8 cellular contexts compared by ENCODE assay signal in the genomic region with DNA sequence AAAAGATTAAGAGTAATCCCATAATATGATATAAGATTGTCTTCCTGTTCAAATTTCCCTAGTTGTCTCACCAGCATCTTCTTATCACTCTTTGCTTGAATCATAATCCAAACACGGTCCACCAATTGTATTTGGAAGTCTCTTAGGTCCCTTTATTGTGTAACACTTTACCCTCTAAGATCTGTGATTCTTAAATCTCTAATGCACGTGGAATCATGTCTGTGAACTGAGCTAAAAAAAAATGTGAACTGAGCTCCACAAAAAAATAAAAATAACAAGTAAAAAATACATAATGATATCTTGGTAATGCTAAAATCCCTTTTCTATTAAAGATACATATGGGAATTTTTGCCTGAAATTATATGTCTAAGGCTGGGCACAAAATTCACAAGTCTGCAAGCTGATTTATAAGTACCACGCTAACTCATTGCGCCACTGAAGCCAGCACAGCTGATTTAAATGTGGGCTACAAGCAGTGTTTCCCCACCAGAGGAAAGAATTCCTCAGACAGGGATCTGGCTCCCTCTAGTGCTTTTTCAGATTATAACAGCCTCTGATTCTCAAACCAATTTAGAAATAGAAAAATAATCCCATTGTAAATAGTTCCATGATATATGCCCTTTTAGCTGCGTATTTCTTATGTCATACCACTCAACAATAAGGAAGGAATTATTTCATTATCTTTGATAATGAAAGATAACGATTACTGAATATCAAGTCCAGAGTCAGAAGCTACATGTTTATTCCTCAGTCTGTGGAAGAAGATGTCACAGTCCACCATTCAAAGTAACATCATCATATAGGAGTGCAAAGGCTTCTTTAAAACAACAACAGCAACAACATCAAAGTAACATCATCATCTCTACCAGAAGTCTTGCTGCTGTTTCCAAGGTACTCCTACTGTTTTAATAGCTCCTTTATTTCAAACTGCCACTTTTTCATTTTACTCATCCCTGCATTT. TPM values are rescaled to one million over a fixed set of nuclear protein-coding genes. Genes with fewer than 3 reads are reported as not detected.
DNase-seq lines count a peak whose midpoint lies in the region; ATAC-seq and TF ChIP-seq lines count a peak whose summit lies in the region.

No MANE protein-coding gene starts in this region.

- no peak overlapping the region for H3K9ac ChIP-seq in KMS-11

- H3K4me2 ChIP-seq in KMS-11 (no peak overlapping the region), OCI-LY7 (ENCODE audit: low read length) (no peak overlapping the region)

- 5 to 8% (median 7%) methylated on average over 6 of the region's 6 CpGs for WGBS in adrenal gland, 4 donors

- intact Hi-C loops in OCI-LY7 (cut with micrococcal nuclease; ENCODE audit: unreplicated experiment) (loop anchor here (2.0 kb wide), 1 partner anchor 1642 kb away; no protein-coding TSS in a partner anchor), adrenal gland (cut with DNase I) (loop anchor here (5.0 to 10.0 kb wide), 3 partner anchors 1464 to 1644 kb away; no protein-coding TSS in a partner anchor), left ventricle myocardium superior (cut with micrococcal nuclease) (no loop called here)

- no TSS peak for BruUV-seq in OCI-LY7 (replicated peaks; lab: Mats Ljungman, UMichigan)

- H3K4me1 ChIP-seq in KMS-11 (ENCODE audit: low read depth, poor library complexity, severe bottlenecking), result peaks cover 8% of the 10 kb centered on the region
- no peaks in the 10 kb centered on the region for H3K4me1 ChIP-seq in OCI-LY7 (ENCODE audit: insufficient read depth, low read length, poor library complexity, severe bottlenecking)
- H3K4me1 ChIP-seq in adrenal gland (replicated peaks in 1 of 2), result peaks cover 4 to 12% of the 10 kb centered on the region in 2 donors

- POLR2A ChIA-PET in OCI-LY7 (lab: Charles Lee), result interaction anchor here (0.8 to 1.3 kb wide), 3 partner anchors 12 to 30 kb away, joined by 3 to 4 read pairs (median 3); no protein-coding TSS in a partner anchor

- H3K9me2 ChIP-seq in OCI-LY7 (ENCODE audit: insufficient read depth, low read length), result no peaks in the 10 kb centered on the region

- H4K20me1 ChIP-seq in KMS-11 (ENCODE audit: insufficient read depth) (no peaks in the 10 kb centered on the region), OCI-LY7 (ENCODE audit: insufficient read depth, low read length) (no peaks in the 10 kb centered on the region)

- TF ChIP-seq CTCF in KMS-11 (conservative IDR thresholded peaks at IDR 0.05; ENCODE audit: low read depth, low read length) (peak; percentile 100), OCI-LY7 (conservative IDR thresholded peaks at IDR 0.05; ENCODE audit: low read length) (peak; percentile 89), adrenal gland (IDR thresholded peaks at IDR 0.05) (peak; percentile 77 to 96 (median 93)), retinal pigment epithelial cell (conservative IDR thresholded peaks at IDR 0.05; ENCODE audit: low read depth, low read length) (peak; percentile 72)

- TF ChIP-seq POLR2A in adrenal gland (IDR thresholded peaks at IDR 0.05), result no peak

- H3K27me3 ChIP-seq in KMS-11 (ENCODE audit: insufficient read depth, low read depth) (no peaks in the 10 kb centered on the region), adrenal gland (no peaks in the 10 kb centered on the region)

- H3K4me3 ChIP-seq in KMS-11 (IDR thresholded peaks at IDR 0.05; ENCODE audit: insufficient read depth, low read depth, low read length) (no peak overlapping the region), OCI-LY7 (ENCODE audit: low read depth, low read length, poor library complexity, severe bottlenecking) (no peak overlapping the region), adrenal gland (no peak overlapping the region), retinal pigment epithelial cell (ENCODE audit: low read length) (no peak overlapping the region)

- H2AFZ ChIP-seq in KMS-11 (ENCODE audit: low read depth) (no peak overlapping the region), OCI-LY7 (ENCODE audit: low read length) (no peak overlapping the region)

- CTCF ChIA-PET in OCI-LY7 (lab: Charles Lee; ENCODE audit: unreplicated experiment), result interaction anchor here (0.8 kb wide), 1 partner anchor 187 kb away, joined by 4 read pairs; no protein-coding TSS in a partner anchor

- ATAC-seq in GM21786 (IDR thresholded peaks at IDR 0.05; ENCODE audit: unreplicated experiment) (peak; percentile 75), left ventricle myocardium superior (peak; percentile 76)

- H3K9me3 ChIP-seq in OCI-LY7 (ENCODE audit: low read length), result no peaks in the 10 kb centered on the region
- H3K9me3 ChIP-seq in adrenal gland (replicated peaks in 1 of 3), result no peaks in the 10 kb centered on the region

- H3K27ac ChIP-seq in KMS-11 (no peak overlapping the region), OCI-LY7 (ENCODE audit: low read depth, low read length, poor library complexity, severe bottlenecking) (no peak overlapping the region), adrenal gland (peak overlapping the region in 1 of 5 donors; percentile 28)

- H3K79me2 ChIP-seq in KMS-11 (ENCODE audit: insufficient read depth, low read depth) (no peaks in the 10 kb centered on the region), OCI-LY7 (ENCODE audit: insufficient read depth, low read depth, low read length) (no peaks in the 10 kb centered on the region)

- H3K36me3 ChIP-seq in KMS-11 (ENCODE audit: insufficient read depth) (no peaks in the 10 kb centered on the region), OCI-LY7 (ENCODE audit: insufficient read depth, low read length) (no peaks in the 10 kb centered on the region), adrenal gland (replicated peaks in 1 of 2) (no peaks in the 10 kb centered on the region)

- peak; percentile 32 for DNase-seq in NK-92 treated with Interleukin-12 subunit alpha and Interleukin-12 subunit beta, amount 100 ng/mL, for 24 hours (lab: John Stamatoyannopoulos, UW)
- DNase-seq in NK-92 (lab: John Stamatoyannopoulos, UW; ENCODE audit: unreplicated experiment) (no peak), OCI-LY7 (ENCODE audit: low spot score) (peak; percentile 56), adrenal gland (peak; percentile 47 to 84 (median 74)), left ventricle myocardium superior (peak; percentile 47), retinal pigment epithelial cell (ENCODE audit: low read depth) (peak; percentile 68)

RNA-seq across cellular contexts. Expression of gene RBM43, which starts 22.9 kb away (rescaled TPM):
- 0.25 and 0.49 TPM in 2 replicates for total RNA-seq in OCI-LY7 (2014; rRNA removed; shearing (Covaris generic))
- total RNA-seq in OCI-LY7 (2022) (0.83 and 0.91 TPM in 2 replicates), adrenal gland (10 to 100 TPM in 6 of 8 donors, 1 to 10 TPM in 2; 7.9 to 22.5 (median 12.6) TPM), left ventricle myocardium superior (2.2 TPM)
- 10 to 100 TPM in 1 of 3 donors, 1 to 10 TPM in 2; 5.0 to 38.7 (median 5.7) TPM for polyA plus RNA-seq in adrenal gland

RNA-seq across cellular contexts. Expression of gene NMI, which starts 50.7 kb away (rescaled TPM):
- 13.0 and 16.3 TPM in 2 replicates for total RNA-seq in OCI-LY7 (2014; rRNA removed; shearing (Covaris generic))
- 5.4 and 6.0 TPM in 2 replicates for total RNA-seq in OCI-LY7 (2022)
- 10 to 100 TPM in 6 of 8 donors, 1 to 10 TPM in 2; 6.6 to 25.1 (median 19.1) TPM for total RNA-seq in adrenal gland
- 10 to 100 TPM in 2 of 3 donors, 1 to 10 TPM in 1; 6.4 to 27.7 (median 13.2) TPM for polyA plus RNA-seq in adrenal gland
- total RNA-seq in left ventricle myocardium superior, result 3.9 TPM
